ENCODE assay signal across 24 cellular contexts in genomic region chr16:86286991-86287640, GRCh38.
A peak's percentile ranks its signal among the peaks of the same experiment; 100 is the strongest.
DNase-seq lines count a peak whose midpoint lies in the region; ATAC-seq, FAIRE-seq and TF ChIP-seq lines count a peak whose summit lies in the region.
"Had no signal": no experiment of that assay in that cellular context is flagged by ENCODE, and none has a peak within 500 bp of the region (broad histone marks: within the 10 kb centered on the region; RNA-seq: fewer than 3 reads in every experiment).

No MANE protein-coding gene starts in this region.

- H3K4me3 ChIP-seq in H7 (ENCODE audit: insufficient read depth, low read depth, low read length): peak overlapping the region; percentile 54
- H3K4me3 ChIP-seq in endothelial cell of umbilical vein (replicated peaks in 1 of 3; ENCODE audit: insufficient read depth in 1 of 3, low read depth in 1 of 3, low read length in 3 of 3): no peak overlapping the region
- H3K4me3 ChIP-seq in lower lobe of right lung: peak overlapping the region; percentile 44
- H3K4me3 ChIP-seq in rectal smooth muscle tissue (ENCODE audit: low read length): peak overlapping the region; percentile 60
- H3K4me3 ChIP-seq in SJCRH30: no peak overlapping the region

- TF ChIP-seq CTCF in endothelial cell of umbilical vein (IDR thresholded peaks at IDR 0.05; ENCODE audit: extremely low read depth in 1 of 2, insufficient read depth in 1 of 2, low read depth in 1 of 2, low read length in 2 of 2) (no peak), lower lobe of right lung (IDR thresholded peaks at IDR 0.05) (no peak)

- no TSS peak for BruUV-seq in endothelial cell of umbilical vein (replicated peaks; lab: Mats Ljungman, UMichigan)

- H3K79me2 ChIP-seq in endothelial cell of umbilical vein (ENCODE audit: control insufficient read depth, insufficient read depth, low read length): no peaks in the 10 kb centered on the region

- intact Hi-C loops in endothelial cell of umbilical vein (cut with micrococcal nuclease): no loop called here
- intact Hi-C loops in lower lobe of right lung (cut with DNase I): no loop called here
- intact Hi-C loops in activated T-helper 1 cell treated with anti-CD3 and anti-CD28 coated beads, Interleukin-12 subunit alpha, Interleukin-12 subunit beta, Interleukin-2, Interleukin-4 antibody, amounts not matched to agents 30 ng/mL and 10 ng/mL and 1 ng/mL, durations not matched to agents 14 hours and 24 hours and 36 hours (cut with micrococcal nuclease): loop anchor here (5.0 kb wide), 1 partner anchor 210 kb away; no protein-coding TSS in a partner anchor

- DNase-seq in H7 (peak; percentile 89), endothelial cell of umbilical vein (ENCODE audit: low read depth, low spot score) (no peak), lower lobe of right lung (no peak), globus pallidus (ENCODE audit: low spot score) (no peak), cerebellar cortex (ENCODE audit: low spot score) (no peak), SJCRH30 (no peak)
- no peak for DNase-seq in activated T-helper 1 cell treated with anti-CD3 and anti-CD28 coated beads, Interleukin-12 subunit alpha, Interleukin-12 subunit beta, Interleukin-2, Interleukin-4 antibody, amounts not matched to agents 30 ng/mL and 10 ng/mL and 1 ng/mL, durations not matched to agents 14 hours and 24 hours and 36 hours (ENCODE audit: low spot score)
- DNase-seq: ACHN; activated CD4-positive, alpha-beta T cell treated with anti-CD3 and anti-CD28 coated beads, Interleukin-2, amount 50 U/mL, for 48 hours; activated naive CD8-positive, alpha-beta T cell treated with anti-CD3 and anti-CD28 coated beads, Interleukin-2, amount 50 U/mL, for 24 hours; activated T-cell treated with anti-CD3 and anti-CD28 coated beads, Interleukin-2, amount 50 U/mL, for 72 hours; CD8-positive, alpha-beta T cell; effector memory CD8-positive, alpha-beta T cell; foreskin melanocyte; kidney glomerular epithelial cell; naive B cell; NCI-H1105 treated with DMSO at 0.1 percent for 48 hours; NCI-H2171; NCI-H774; RPMI8226; stimulated activated naive B cell treated with anti-CD40 and anti-IgM and Interleukin-4, amounts not matched to agents 10 μg/mL and 1 μg/mL and 100 μg/mL, for 72 hours; SW 1271 had no signal

- H3K4me1 Mint-ChIP-seq in activated T-helper 1 cell treated with anti-CD3 and anti-CD28 coated beads, Interleukin-12 subunit alpha, Interleukin-12 subunit beta, Interleukin-2, Interleukin-4 antibody, amounts not matched to agents 30 ng/mL and 10 ng/mL and 1 ng/mL, durations not matched to agents 14 hours and 24 hours and 36 hours (ENCODE audit: low read depth): no peaks in the 10 kb centered on the region
- H3K4me1 Mint-ChIP-seq: activated naive CD8-positive, alpha-beta T cell treated with anti-CD3 and anti-CD28 coated beads, Interleukin-2, amount 50 U/mL, for 24 hours had no signal

- H3K4me1 ChIP-seq in endothelial cell of umbilical vein (ENCODE audit: control insufficient read depth, extremely low read depth, insufficient read depth, low read length) (no peaks in the 10 kb centered on the region), lower lobe of right lung (no peaks in the 10 kb centered on the region), rectal smooth muscle tissue (ENCODE audit: control insufficient read depth, insufficient read depth, low read length) (peaks cover 6% of the 10 kb centered on the region), SJCRH30 (no peaks in the 10 kb centered on the region)

- CTCF ChIA-PET in endothelial cell of umbilical vein (lab: Charles Lee): no interaction called here

- H3K9me1 ChIP-seq in endothelial cell of umbilical vein (replicated peaks; ENCODE audit: control insufficient read depth, extremely low read depth, insufficient read depth, low read length): no peaks in the 10 kb centered on the region

- H3K36me3 ChIP-seq in H7 (replicated peaks; ENCODE audit: control insufficient read depth, insufficient read depth, low read length) (no peaks in the 10 kb centered on the region), endothelial cell of umbilical vein (ENCODE audit: control insufficient read depth in 2 of 2, extremely low read depth in 1 of 2, insufficient read depth in 2 of 2, low read length in 2 of 2) (no peaks in the 10 kb centered on the region), lower lobe of right lung (no peaks in the 10 kb centered on the region), rectal smooth muscle tissue (ENCODE audit: control insufficient read depth, insufficient read depth, low read length) (no peaks in the 10 kb centered on the region), SJCRH30 (no peaks in the 10 kb centered on the region)

- H3K27ac Mint-ChIP-seq in activated T-helper 1 cell treated with anti-CD3 and anti-CD28 coated beads, Interleukin-12 subunit alpha, Interleukin-12 subunit beta, Interleukin-2, Interleukin-4 antibody, amounts not matched to agents 30 ng/mL and 10 ng/mL and 1 ng/mL, durations not matched to agents 14 hours and 24 hours and 36 hours: no peak overlapping the region
- H3K27ac Mint-ChIP-seq: activated naive CD8-positive, alpha-beta T cell treated with anti-CD3 and anti-CD28 coated beads, Interleukin-2, amount 50 U/mL, for 24 hours; activated T-cell treated with anti-CD3 and anti-CD28 coated beads, Interleukin-2, amount 50 U/mL, for 72 hours; CD8-positive, alpha-beta T cell; effector memory CD8-positive, alpha-beta T cell; progenitor cell of endocrine pancreas; stimulated activated naive B cell treated with anti-CD40 and anti-IgM and Interleukin-4, amounts not matched to agents 10 μg/mL and 1 μg/mL and 100 μg/mL, for 72 hours had no signal

- POLR2A ChIA-PET in endothelial cell of umbilical vein (lab: Charles Lee): no interaction called here

- dilution Hi-C loops in endothelial cell of umbilical vein (cut with MboI; ENCODE audit: extremely low pct_ligation_motif_present, low sequenced_read_pairs): no loop called here

- H3K27ac ChIP-seq in endothelial cell of umbilical vein (ENCODE audit: insufficient read depth, low read depth, low read length): no peak overlapping the region
- H3K27ac ChIP-seq in lower lobe of right lung: no peak overlapping the region
- H3K27ac ChIP-seq in rectal smooth muscle tissue (ENCODE audit: low read depth, low read length): peak overlapping the region; percentile 30
- H3K27ac ChIP-seq in SJCRH30: no peak overlapping the region

- H3K27me3 ChIP-seq in H7 (ENCODE audit: control insufficient read depth, insufficient read depth, low read length) (peaks cover 72% of the 10 kb centered on the region), endothelial cell of umbilical vein (ENCODE audit: control insufficient read depth in 2 of 2, insufficient read depth in 2 of 2, low read length in 2 of 2) (peaks cover 71 to 73% of the 10 kb centered on the region in 2 experiments), lower lobe of right lung (ENCODE audit: low read depth) (peaks cover 43% of the 10 kb centered on the region), rectal smooth muscle tissue (ENCODE audit: control insufficient read depth, insufficient read depth, low read length) (peaks cover 5% of the 10 kb centered on the region), SJCRH30 (no peaks in the 10 kb centered on the region)

- no peak for FAIRE-seq in endothelial cell of umbilical vein (lab: Jason Lieb, UNC)

- no peak for TF ChIP-seq POLR2A in endothelial cell of umbilical vein (IDR thresholded peaks at IDR 0.05; ENCODE audit: low read depth, low read length)

- ATAC-seq in lower lobe of right lung: no peak
- ATAC-seq: activated naive CD8-positive, alpha-beta T cell treated with anti-CD3 and anti-CD28 coated beads, Interleukin-2, amount 50 U/mL, for 24 hours; activated T-cell treated with anti-CD3 and anti-CD28 coated beads, Interleukin-2, amount 50 U/mL, for 72 hours; CD8-positive, alpha-beta T cell; effector memory CD8-positive, alpha-beta T cell; stimulated activated naive B cell treated with anti-CD40 and anti-IgM and Interleukin-4, amounts not matched to agents 10 μg/mL and 1 μg/mL and 100 μg/mL, for 72 hours had no signal

- no peak overlapping the region for H2AFZ ChIP-seq in endothelial cell of umbilical vein (ENCODE audit: low read depth, low read length)

- H3K27me3 Mint-ChIP-seq in activated T-helper 1 cell treated with anti-CD3 and anti-CD28 coated beads, Interleukin-12 subunit alpha, Interleukin-12 subunit beta, Interleukin-2, Interleukin-4 antibody, amounts not matched to agents 30 ng/mL and 10 ng/mL and 1 ng/mL, durations not matched to agents 14 hours and 24 hours and 36 hours (ENCODE audit: insufficient read depth): peaks cover 58% of the 10 kb centered on the region

- H3K9me3 Mint-ChIP-seq in activated T-helper 1 cell treated with anti-CD3 and anti-CD28 coated beads, Interleukin-12 subunit alpha, Interleukin-12 subunit beta, Interleukin-2, Interleukin-4 antibody, amounts not matched to agents 30 ng/mL and 10 ng/mL and 1 ng/mL, durations not matched to agents 14 hours and 24 hours and 36 hours: no peaks in the 10 kb centered on the region
- H3K9me3 Mint-ChIP-seq: activated naive CD8-positive, alpha-beta T cell treated with anti-CD3 and anti-CD28 coated beads, Interleukin-2, amount 50 U/mL, for 24 hours; activated T-cell treated with anti-CD3 and anti-CD28 coated beads, Interleukin-2, amount 50 U/mL, for 72 hours; CD8-positive, alpha-beta T cell; effector memory CD8-positive, alpha-beta T cell; naive B cell; stimulated activated naive B cell treated with anti-CD40 and anti-IgM and Interleukin-4, amounts not matched to agents 10 μg/mL and 1 μg/mL and 100 μg/mL, for 72 hours had no signal

- no peaks in the 10 kb centered on the region for H3K9me3 ChIP-seq in endothelial cell of umbilical vein (replicated peaks; ENCODE audit: control insufficient read depth, insufficient read depth, low read length)
- H3K9me3 ChIP-seq in lower lobe of right lung: no peaks in the 10 kb centered on the region
- H3K9me3 ChIP-seq in SJCRH30 (replicated peaks): no peaks in the 10 kb centered on the region

- no peak overlapping the region for H3K4me3 Mint-ChIP-seq in activated T-helper 1 cell treated with anti-CD3 and anti-CD28 coated beads, Interleukin-12 subunit alpha, Interleukin-12 subunit beta, Interleukin-2, Interleukin-4 antibody, amounts not matched to agents 30 ng/mL and 10 ng/mL and 1 ng/mL, durations not matched to agents 14 hours and 24 hours and 36 hours
- H3K4me3 Mint-ChIP-seq: activated naive CD8-positive, alpha-beta T cell treated with anti-CD3 and anti-CD28 coated beads, Interleukin-2, amount 50 U/mL, for 24 hours; activated T-cell treated with anti-CD3 and anti-CD28 coated beads, Interleukin-2, amount 50 U/mL, for 72 hours; CD8-positive, alpha-beta T cell; effector memory CD8-positive, alpha-beta T cell; naive B cell; stimulated activated naive B cell treated with anti-CD40 and anti-IgM and Interleukin-4, amounts not matched to agents 10 μg/mL and 1 μg/mL and 100 μg/mL, for 72 hours had no signal

- no peaks in the 10 kb centered on the region for H3K36me3 Mint-ChIP-seq in activated T-helper 1 cell treated with anti-CD3 and anti-CD28 coated beads, Interleukin-12 subunit alpha, Interleukin-12 subunit beta, Interleukin-2, Interleukin-4 antibody, amounts not matched to agents 30 ng/mL and 10 ng/mL and 1 ng/mL, durations not matched to agents 14 hours and 24 hours and 36 hours (ENCODE audit: low read depth)
- H3K36me3 Mint-ChIP-seq: CD8-positive, alpha-beta T cell; naive B cell; stimulated activated naive B cell treated with anti-CD40 and anti-IgM and Interleukin-4, amounts not matched to agents 10 μg/mL and 1 μg/mL and 100 μg/mL, for 72 hours had no signal

- H4K20me1 ChIP-seq in endothelial cell of umbilical vein (replicated peaks; ENCODE audit: control insufficient read depth, extremely low read depth, insufficient read depth, low read length): no peaks in the 10 kb centered on the region

- no peak overlapping the region for H3K4me2 ChIP-seq in endothelial cell of umbilical vein (ENCODE audit: insufficient read depth, low read length)

- H3K9ac ChIP-seq in endothelial cell of umbilical vein (replicated peaks; ENCODE audit: extremely low read depth, insufficient read depth, low read length): no peak overlapping the region
- H3K9ac ChIP-seq in rectal smooth muscle tissue (ENCODE audit: low read length): peak overlapping the region; percentile 65

Comparison
In these comparisons a context has a peak if more than half of its experiments do, and no peak if none do; other contexts are left out.
1. H3K4me3 ChIP-seq: peak in H7 (single experiment), lower lobe of right lung (single experiment) and rectal smooth muscle tissue (single experiment); none in endothelial cell of umbilical vein (0 of 3) and SJCRH30 (single experiment).